In the genomic region with DNA sequence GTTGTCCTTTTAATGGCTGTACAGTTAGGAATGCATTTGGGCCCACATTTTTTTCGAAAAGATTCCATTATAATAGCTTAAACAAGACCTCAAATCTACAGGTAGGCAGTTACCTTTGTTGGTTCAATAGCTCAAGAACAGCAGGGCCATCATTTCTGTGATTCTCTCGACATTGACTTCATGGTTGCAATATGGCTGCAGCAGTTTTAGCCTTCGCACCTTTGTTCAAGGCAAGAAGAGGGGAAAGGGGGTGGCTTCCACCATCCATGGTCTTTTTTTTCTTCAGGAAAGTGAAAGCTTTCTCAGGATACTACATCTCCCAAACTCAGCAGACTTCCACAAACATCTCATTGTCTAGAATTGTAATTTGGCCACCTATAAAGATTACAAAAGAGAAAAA, we compare ENCODE assay signal across 10 cellular contexts. TPM values are rescaled to one million over a fixed set of nuclear protein-coding genes. Genes with fewer than 3 reads are reported as not detected.
A peak's percentile ranks its signal among the peaks of the same experiment; 100 is the strongest.
DNase-seq lines count a peak whose midpoint lies in the region; ATAC-seq, FAIRE-seq and TF ChIP-seq lines count a peak whose summit lies in the region.
"Had no signal": no experiment of that assay in that cellular context is flagged by ENCODE, and none has a peak within 500 bp of the region (broad histone marks: within the 10 kb centered on the region; RNA-seq: fewer than 3 reads in every experiment).

No MANE protein-coding gene starts in this region.

- POLR2A ChIA-PET in naive thymus-derived CD4-positive, alpha-beta T cell (lab: Charles Lee), result interaction anchor here (0.9 to 6.4 kb wide), 8 partner anchors 7 to 169 kb away, joined by 3 to 78 read pairs (median 14); partner anchors contain the start of gene NT5C3A

- peak overlapping the region; percentile 98 for H3K27ac ChIP-seq in left ventricle myocardium inferior (replicated peaks)
- peak overlapping the region; percentile 97 for H3K27ac ChIP-seq in naive thymus-derived CD4-positive, alpha-beta T cell (ENCODE audit: low read depth, low read length)
- no peak overlapping the region for H3K27ac ChIP-seq in pancreas

- CTCF ChIA-PET in naive thymus-derived CD4-positive, alpha-beta T cell (lab: Charles Lee), result interaction anchor here (1.4 to 5.0 kb wide), 4 partner anchors 11 to 49 kb away, joined by 3 to 21 read pairs (median 12); no protein-coding TSS in a partner anchor

- peaks cover 8% of the 10 kb centered on the region for H3K36me3 Mint-ChIP-seq in activated naive CD8-positive, alpha-beta T cell treated with anti-CD3 and anti-CD28 coated beads for 36 hours
- H3K36me3 Mint-ChIP-seq in naive thymus-derived CD4-positive, alpha-beta T cell, result peaks cover 0 to 6% (median 1%) of the 10 kb centered on the region in 5 donors
- peaks cover 0 to under 1% of the 10 kb centered on the region in 2 donors for H3K36me3 Mint-ChIP-seq in stimulated activated naive B cell treated with anti-CD40 and anti-IgM and Interleukin-4, amounts not matched to agents 10 μg/mL and 1 μg/mL and 100 μg/mL, for 72 hours

- H3K27me3 Mint-ChIP-seq in activated naive CD8-positive, alpha-beta T cell treated with anti-CD3 and anti-CD28 coated beads for 36 hours, result peaks cover 4% of the 10 kb centered on the region
- peaks cover 0 to 2% (median 0%) of the 10 kb centered on the region in 5 donors for H3K27me3 Mint-ChIP-seq in naive thymus-derived CD4-positive, alpha-beta T cell
- peaks cover 0 to 6% of the 10 kb centered on the region in 2 donors for H3K27me3 Mint-ChIP-seq in stimulated activated naive B cell treated with anti-CD40 and anti-IgM and Interleukin-4, amounts not matched to agents 10 μg/mL and 1 μg/mL and 100 μg/mL, for 72 hours

- H3K36me3 ChIP-seq in left ventricle myocardium inferior (no peaks in the 10 kb centered on the region), pancreas (no peaks in the 10 kb centered on the region)
- no peaks in the 10 kb centered on the region for H3K36me3 ChIP-seq in naive thymus-derived CD4-positive, alpha-beta T cell (ENCODE audit: control insufficient read depth in 2 of 3, insufficient read depth in 3 of 3, low read length in 3 of 3)

- no peak overlapping the region for H3K4me3 ChIP-seq in left ventricle myocardium inferior
- no peak overlapping the region for H3K4me3 ChIP-seq in naive thymus-derived CD4-positive, alpha-beta T cell (ENCODE audit: low read length)
- no peak overlapping the region for H3K4me3 ChIP-seq in pancreas

- DNase-seq in left ventricle myocardium inferior (no peak), cardiac septum (ENCODE audit: low spot score) (no peak), pancreas (no peak), NCI-H1092 treated with DMSO at 0.1 percent for 48 hours (lab: John Stamatoyannopoulos, UW) (no peak)
- DNase-seq in activated naive CD8-positive, alpha-beta T cell treated with anti-CD3 and anti-CD28 coated beads for 36 hours, result no peak
- no peak for DNase-seq in naive thymus-derived CD4-positive, alpha-beta T cell
- DNase-seq in stimulated activated naive B cell treated with anti-CD40 and anti-IgM and Interleukin-4, amounts not matched to agents 10 μg/mL and 1 μg/mL and 100 μg/mL, for 72 hours, result no peak
- DNase-seq: NCI-H2029 had no signal

- TF ChIP-seq CTCF in left ventricle myocardium inferior (IDR thresholded peaks at IDR 0.05; ENCODE audit: borderline replicate concordance), result no peak
- no peak for TF ChIP-seq CTCF in pancreas (IDR thresholded peaks at IDR 0.05)

- H3K4me3 Mint-ChIP-seq in activated naive CD8-positive, alpha-beta T cell treated with anti-CD3 and anti-CD28 coated beads for 36 hours, result peak overlapping the region; percentile 92
- peak overlapping the region in 5 of 10 donors; percentile 10 to 96 (median 90) for H3K4me3 Mint-ChIP-seq in naive thymus-derived CD4-positive, alpha-beta T cell
- H3K4me3 Mint-ChIP-seq in stimulated activated naive B cell treated with anti-CD40 and anti-IgM and Interleukin-4, amounts not matched to agents 10 μg/mL and 1 μg/mL and 100 μg/mL, for 72 hours, result no peak overlapping the region
- H3K4me3 Mint-ChIP-seq: CD14-positive monocyte had no signal

- H3K27me3 ChIP-seq in left ventricle myocardium inferior (ENCODE audit: low read depth), result no peaks in the 10 kb centered on the region
- H3K27me3 ChIP-seq in naive thymus-derived CD4-positive, alpha-beta T cell (ENCODE audit: control insufficient read depth in 2 of 2, insufficient read depth in 2 of 2, low read length in 2 of 2), result no peaks in the 10 kb centered on the region
- no peaks in the 10 kb centered on the region for H3K27me3 ChIP-seq in pancreas

- ATAC-seq in naive thymus-derived CD4-positive, alpha-beta T cell, result no peak
- no peak for ATAC-seq in stimulated activated naive B cell treated with anti-CD40 and anti-IgM and Interleukin-4, amounts not matched to agents 10 μg/mL and 1 μg/mL and 100 μg/mL, for 72 hours (replicated peaks)
- ATAC-seq in HG03457 (IDR thresholded peaks at IDR 0.05; ENCODE audit: unreplicated experiment), result no peak
- no peak for ATAC-seq in pancreas

- peaks cover 27% of the 10 kb centered on the region for H3K4me1 Mint-ChIP-seq in activated naive CD8-positive, alpha-beta T cell treated with anti-CD3 and anti-CD28 coated beads for 36 hours
- H3K4me1 Mint-ChIP-seq in naive thymus-derived CD4-positive, alpha-beta T cell, result peaks cover 17 to 45% (median 30%) of the 10 kb centered on the region in 7 donors
- H3K4me1 Mint-ChIP-seq in stimulated activated naive B cell treated with anti-CD40 and anti-IgM and Interleukin-4, amounts not matched to agents 10 μg/mL and 1 μg/mL and 100 μg/mL, for 72 hours, result peaks cover 21 to 29% of the 10 kb centered on the region in 2 donors

- intact Hi-C loops in left ventricle myocardium inferior (cut with micrococcal nuclease), result loop anchor here (10.0 kb wide), 1 partner anchor 51 kb away; no protein-coding TSS in a partner anchor
- intact Hi-C loops in cardiac septum (cut with DNase I), result loop anchor here (5.0 kb wide), 2 partner anchors 46 to 169 kb away; partner anchors contain the start of gene NT5C3A
- intact Hi-C loops in naive thymus-derived CD4-positive, alpha-beta T cell (cut with micrococcal nuclease), result loop anchor here in 1 of 2 donors (5.0 kb wide), 2 partner anchors 46 to 214 kb away; partner anchors contain the start of gene RP9
- intact Hi-C loops in pancreas (cut with DNase I), result no loop called here

- H3K4me1 ChIP-seq in left ventricle myocardium inferior (peaks cover 35% of the 10 kb centered on the region), pancreas (peaks cover 0 to 16% (median 8%) of the 10 kb centered on the region in 3 donors)
- peaks cover 16 to 23% of the 10 kb centered on the region in 2 donors for H3K4me1 ChIP-seq in naive thymus-derived CD4-positive, alpha-beta T cell (ENCODE audit: control insufficient read depth in 2 of 2, insufficient read depth in 2 of 2, low read length in 2 of 2)

- peak overlapping the region; percentile 99 for H3K27ac Mint-ChIP-seq in activated naive CD8-positive, alpha-beta T cell treated with anti-CD3 and anti-CD28 coated beads for 36 hours
- peak overlapping the region; percentile 97 to 100 (median 99) for H3K27ac Mint-ChIP-seq in naive thymus-derived CD4-positive, alpha-beta T cell
- H3K27ac Mint-ChIP-seq in stimulated activated naive B cell treated with anti-CD40 and anti-IgM and Interleukin-4, amounts not matched to agents 10 μg/mL and 1 μg/mL and 100 μg/mL, for 72 hours, result no peak overlapping the region

- no peak for FAIRE-seq in pancreas (lab: Jason Lieb, UNC)

- WGBS in pancreas, 2 donors, result 81% methylated on average over 3 of the region's 3 CpGs

- H3K9me3 ChIP-seq in left ventricle myocardium inferior (replicated peaks) (no peaks in the 10 kb centered on the region), pancreas (no peaks in the 10 kb centered on the region)
- no peaks in the 10 kb centered on the region for H3K9me3 ChIP-seq in naive thymus-derived CD4-positive, alpha-beta T cell (ENCODE audit: control insufficient read depth in 2 of 3, low read length in 3 of 3)

- H3K9me3 Mint-ChIP-seq in activated naive CD8-positive, alpha-beta T cell treated with anti-CD3 and anti-CD28 coated beads for 36 hours, result no peaks in the 10 kb centered on the region
- peaks cover 0 to 3% (median 0%) of the 10 kb centered on the region in 11 donors for H3K9me3 Mint-ChIP-seq in naive thymus-derived CD4-positive, alpha-beta T cell
- no peaks in the 10 kb centered on the region for H3K9me3 Mint-ChIP-seq in stimulated activated naive B cell treated with anti-CD40 and anti-IgM and Interleukin-4, amounts not matched to agents 10 μg/mL and 1 μg/mL and 100 μg/mL, for 72 hours

RNA-seq across cellular contexts. Expression of gene KBTBD2, which starts 2.2 kb away (rescaled TPM):
- total RNA-seq in left ventricle myocardium inferior, result 25.3 TPM
- 30.8 TPM for total RNA-seq in cardiac septum
- total RNA-seq in activated naive CD8-positive, alpha-beta T cell treated with anti-CD3 and anti-CD28 coated beads for 36 hours, result 10 to 100 TPM; 20.9 to 22.7 TPM
- total RNA-seq in naive thymus-derived CD4-positive, alpha-beta T cell, result 100 to 1,000 TPM in 2 of 5 experiments, 10 to 100 TPM in 3; 46.8 to 116 (median 66.3) TPM
- polyA plus RNA-seq in naive thymus-derived CD4-positive, alpha-beta T cell, result 10 to 100 TPM; 18.4 to 22.5 TPM
- total RNA-seq in pancreas, result 10 to 100 TPM in 2 of 6 donors, 1 to 10 TPM in 4; 6.4 to 18.1 (median 7.5) TPM
- 10 to 100 TPM in 1 of 2 donors, 1 to 10 TPM in 1; 6.3 to 13.3 TPM for polyA plus RNA-seq in pancreas

Comparison
In these comparisons a context has a peak if more than half of its experiments do, and no peak if none do; other contexts are left out.
1. H3K27ac ChIP-seq: peak in left ventricle myocardium inferior (single experiment) and naive thymus-derived CD4-positive, alpha-beta T cell (single experiment); none in pancreas (0 of 4).
2. intact Hi-C loops: an anchor here in left ventricle myocardium inferior (10.0 kb wide) and cardiac septum (5.0 kb wide); none called in pancreas.